Comparison of ENCODE assay signal across 9 cellular contexts in genomic region chr1:10212476-10212875, GRCh38. TPM values are rescaled to one million over a fixed set of nuclear protein-coding genes. Genes with fewer than 3 reads are reported as not detected.
DNase-seq lines count a peak whose midpoint lies in the region; ATAC-seq and TF ChIP-seq lines count a peak whose summit lies in the region.
"Had no signal": no experiment of that assay in that cellular context is flagged by ENCODE, and none has a peak within 500 bp of the region (broad histone marks: within the 10 kb centered on the region; RNA-seq: fewer than 3 reads in every experiment).

No MANE protein-coding gene starts in this region.

- DNase-seq in left ventricle myocardium inferior (no peak), left ventricle myocardium superior (no peak), coronary artery (ENCODE audit: low spot score) (no peak), vagina (ENCODE audit: extremely low spot score in 2 of 2) (no peak), AG08395 (ENCODE audit: low spot score) (no peak), H4 (ENCODE audit: low spot score) (no peak), hippocampal formation (lab: John Stamatoyannopoulos, UW) (no peak)
- DNase-seq in naive thymus-derived CD4-positive, alpha-beta T cell: no peak
- DNase-seq: stimulated activated CD4-positive, alpha-beta T cell treated with anti-CD3 and anti-CD28 coated beads, Interleukin-2, amount 100 ng/mL, for 24 hours had no signal

- no peak for ATAC-seq in left ventricle myocardium superior
- ATAC-seq in naive thymus-derived CD4-positive, alpha-beta T cell: no peak

- no peak for TF ChIP-seq CTCF in left ventricle myocardium inferior (IDR thresholded peaks at IDR 0.05; ENCODE audit: borderline replicate concordance)
- no peak for TF ChIP-seq CTCF in coronary artery (IDR thresholded peaks at IDR 0.05)
- no peak for TF ChIP-seq CTCF in vagina (IDR thresholded peaks at IDR 0.05)

- H3K4me3 ChIP-seq in left ventricle myocardium inferior (peak overlapping the region; percentile 98), coronary artery (peak overlapping the region; percentile 98), vagina (peak overlapping the region in 1 of 2 donors; percentile 87)
- no peak overlapping the region for H3K4me3 ChIP-seq in naive thymus-derived CD4-positive, alpha-beta T cell (ENCODE audit: low read length)

- H3K4me1 Mint-ChIP-seq in naive thymus-derived CD4-positive, alpha-beta T cell: peaks cover 19 to 55% (median 35%) of the 10 kb centered on the region in 7 donors

- no peaks in the 10 kb centered on the region for H3K27me3 ChIP-seq in left ventricle myocardium inferior (ENCODE audit: low read depth)
- H3K27me3 ChIP-seq in naive thymus-derived CD4-positive, alpha-beta T cell (ENCODE audit: control insufficient read depth in 2 of 2, insufficient read depth in 2 of 2, low read length in 2 of 2): peaks cover 0 to 4% of the 10 kb centered on the region in 2 donors
- H3K27me3 ChIP-seq in vagina: no peaks in the 10 kb centered on the region

- POLR2A ChIA-PET in naive thymus-derived CD4-positive, alpha-beta T cell (lab: Charles Lee): no interaction called here

- peaks cover 0 to 6% (median 0%) of the 10 kb centered on the region in 5 donors for H3K27me3 Mint-ChIP-seq in naive thymus-derived CD4-positive, alpha-beta T cell

- H3K4me3 Mint-ChIP-seq in naive thymus-derived CD4-positive, alpha-beta T cell: peak overlapping the region; percentile 59 to 90 (median 75)

- H3K9me3 ChIP-seq in left ventricle myocardium inferior (replicated peaks) (no peaks in the 10 kb centered on the region), vagina (no peaks in the 10 kb centered on the region)
- H3K9me3 ChIP-seq in naive thymus-derived CD4-positive, alpha-beta T cell (ENCODE audit: control insufficient read depth in 2 of 3, low read length in 3 of 3): no peaks in the 10 kb centered on the region

- CTCF ChIA-PET in naive thymus-derived CD4-positive, alpha-beta T cell (lab: Charles Lee): interaction anchor here (0.6 to 1.0 kb wide), 2 partner anchors 22 to 217 kb away, joined by 3 read pairs; no protein-coding TSS in a partner anchor

- peaks cover 77% of the 10 kb centered on the region for H3K4me1 ChIP-seq in left ventricle myocardium inferior
- H3K4me1 ChIP-seq in naive thymus-derived CD4-positive, alpha-beta T cell (ENCODE audit: control insufficient read depth in 2 of 2, insufficient read depth in 2 of 2, low read length in 2 of 2): peaks cover 5 to 15% of the 10 kb centered on the region in 2 donors
- H3K4me1 ChIP-seq in vagina: peaks cover 62% of the 10 kb centered on the region

- TF ChIP-seq POLR2A in vagina (IDR thresholded peaks at IDR 0.05): no peak

- H3K27ac Mint-ChIP-seq in naive thymus-derived CD4-positive, alpha-beta T cell: peak overlapping the region in 6 of 9 donors; percentile 41 to 82 (median 68)

- no peaks in the 10 kb centered on the region for H3K9me3 Mint-ChIP-seq in naive thymus-derived CD4-positive, alpha-beta T cell

- H3K36me3 ChIP-seq in left ventricle myocardium inferior (no peaks in the 10 kb centered on the region), vagina (no peaks in the 10 kb centered on the region)
- no peaks in the 10 kb centered on the region for H3K36me3 ChIP-seq in naive thymus-derived CD4-positive, alpha-beta T cell (ENCODE audit: control insufficient read depth in 2 of 3, insufficient read depth in 3 of 3, low read length in 3 of 3)

- intact Hi-C loops in left ventricle myocardium inferior (cut with micrococcal nuclease) (no loop called here), left ventricle myocardium superior (cut with micrococcal nuclease) (no loop called here), vagina (cut with DNase I) (loop anchor here (10.0 kb wide), 1 partner anchor 122 kb away; no protein-coding TSS in a partner anchor)
- intact Hi-C loops in naive thymus-derived CD4-positive, alpha-beta T cell (cut with micrococcal nuclease): loop anchor here (5.0 to 10.0 kb wide), 3 partner anchors 72 to 282 kb away; partner anchors contain the start of genes DFFA (in 1 of the 2) and PEX14 (in 1 of the 2)

- H3K36me3 Mint-ChIP-seq in naive thymus-derived CD4-positive, alpha-beta T cell: no peaks in the 10 kb centered on the region

- H3K27ac ChIP-seq in left ventricle myocardium inferior (replicated peaks) (peak overlapping the region; percentile 100), coronary artery (peak overlapping the region; percentile 100), vagina (peak overlapping the region; percentile 99)
- H3K27ac ChIP-seq in naive thymus-derived CD4-positive, alpha-beta T cell (ENCODE audit: low read depth, low read length): no peak overlapping the region

RNA-seq across cellular contexts. Expression of gene KIF1B, which starts 2.1 kb away (rescaled TPM):
- total RNA-seq in left ventricle myocardium inferior (78.4 TPM), left ventricle myocardium superior (69.3 TPM), vagina (45.4 TPM)
- 10 to 100 TPM; 10.4 to 21.6 (median 13.4) TPM for total RNA-seq in naive thymus-derived CD4-positive, alpha-beta T cell
- polyA plus RNA-seq in naive thymus-derived CD4-positive, alpha-beta T cell: 1 to 10 TPM; 1.8 to 2.1 TPM
- total RNA-seq in H4 (2014; rRNA removed; shearing (Covaris generic)): 11.4 and 13.6 TPM in 2 replicates

Comparison
In these comparisons a context has a peak if more than half of its experiments do, and no peak if none do; other contexts are left out.
1. intact Hi-C loops: an anchor here in naive thymus-derived CD4-positive, alpha-beta T cell (5.0 to 10.0 kb wide) and vagina (10.0 kb wide); none called in left ventricle myocardium inferior and left ventricle myocardium superior.